ENCODE assay signal across 16 cellular contexts in genomic region chr4:22170353-22170752, GRCh38.
A peak's percentile ranks its signal among the peaks of the same experiment; 100 is the strongest.
DNase-seq lines count a peak whose midpoint lies in the region; ATAC-seq and TF ChIP-seq lines count a peak whose summit lies in the region.
"Had no signal": no experiment of that assay in that cellular context is flagged by ENCODE, and none has a peak within 500 bp of the region (broad histone marks: within the 10 kb centered on the region; RNA-seq: fewer than 3 reads in every experiment).

No MANE protein-coding gene starts in this region.

- TF ChIP-seq CTCF in fibroblast of lung (conservative IDR thresholded peaks at IDR 0.05 in 1 of 2, IDR thresholded peaks at IDR 0.05 in 1 of 2; ENCODE audit: low read depth in 1 of 2, low read length in 2 of 2) = no peak

- peak; percentile 72 for ATAC-seq in SK-N-SH treated with all-trans-retinoic acid at 6 μM for 48 hours
- ATAC-seq in GM18858 (IDR thresholded peaks at IDR 0.05; ENCODE audit: unreplicated experiment) = no peak
- ATAC-seq in HG02763 (IDR thresholded peaks at IDR 0.05; ENCODE audit: unreplicated experiment) = no peak
- ATAC-seq: activated CD8-positive, alpha-beta memory T cell treated with anti-CD3 and anti-CD28 coated beads, Interleukin-2, amount 10 ng/mL, durations not matched to agents 7 days and 5 days; natural killer cell treated with Interleukin-12 subunit alpha and Interleukin-12 subunit beta and Interleukin-15 and Interleukin-18, amount 100 ng/mL, for 72 hours; WTC11 had no signal

- H3K9me3 ChIP-seq in HAP-1 (no peaks in the 10 kb centered on the region), fibroblast of lung (ENCODE audit: control insufficient read depth, insufficient read depth, low read depth, low read length) (no peaks in the 10 kb centered on the region)

- no peaks in the 10 kb centered on the region for H4K20me1 ChIP-seq in fibroblast of lung (ENCODE audit: control insufficient read depth, extremely low read depth, insufficient read depth, low read length)

- DNase-seq in HAP-1 (ENCODE audit: low spot score in 2 of 2) (peak; percentile 4 to 8), fibroblast of lung (ENCODE audit: low read depth in 2 of 2) (peak; percentile 69 to 92), stromal cell of bone marrow (ENCODE audit: low read depth) (peak; percentile 75), HPDE6-E6E7 (ENCODE audit: extremely low spot score) (no peak)
- DNase-seq: activated CD8-positive, alpha-beta memory T cell treated with anti-CD3 and anti-CD28 coated beads, Interleukin-2, amount 10 ng/mL, durations not matched to agents 7 days and 5 days; activated naive CD4-positive, alpha-beta T cell; CD4-positive, alpha-beta memory T cell; NCI-H1436; NCI-H345; SW 1271 had no signal

- no peak overlapping the region for H3K4me2 ChIP-seq in fibroblast of lung (ENCODE audit: extremely low read depth, insufficient read depth, low read length)
- H3K4me2 ChIP-seq: KMS-11 had no signal

- no peaks in the 10 kb centered on the region for H3K79me2 ChIP-seq in fibroblast of lung (ENCODE audit: control insufficient read depth, insufficient read depth, low read length)

- H2AFZ ChIP-seq in fibroblast of lung (ENCODE audit: low read length) = no peak overlapping the region

- H3K4me3 ChIP-seq in HAP-1 = no peak overlapping the region
- no peak overlapping the region for H3K4me3 ChIP-seq in fibroblast of lung (replicated peaks in 1 of 4; ENCODE audit: control extremely low read depth in 1 of 4, insufficient read depth in 1 of 4, low read depth in 3 of 4, low read length in 4 of 4)

- H3K9ac ChIP-seq in fibroblast of lung (ENCODE audit: insufficient read depth, low read length) = no peak overlapping the region
- H3K9ac ChIP-seq: KMS-11 had no signal

- no peaks in the 10 kb centered on the region for H3K4me1 ChIP-seq in HAP-1
- H3K4me1 ChIP-seq in fibroblast of lung (ENCODE audit: control insufficient read depth, extremely low read depth, insufficient read depth, low read length) = no peaks in the 10 kb centered on the region

- H3K27me3 ChIP-seq in HAP-1 (ENCODE audit: low read depth) = no peaks in the 10 kb centered on the region
- no peaks in the 10 kb centered on the region for H3K27me3 ChIP-seq in fibroblast of lung (ENCODE audit: control insufficient read depth, insufficient read depth, low read length)

- H3K27ac ChIP-seq in fibroblast of lung (ENCODE audit: insufficient read depth, low read length) = no peak overlapping the region
- H3K27ac ChIP-seq: KMS-11 had no signal

- in situ Hi-C loops in HAP-1 (cut with MboI; ENCODE audit: low sequenced_read_pairs) = no loop called here

- H3K36me3 ChIP-seq in HAP-1 (replicated peaks) (no peaks in the 10 kb centered on the region), fibroblast of lung (ENCODE audit: control insufficient read depth, insufficient read depth, low read length) (no peaks in the 10 kb centered on the region)

TF ChIP-seq in SK-N-SH treated with all-trans-retinoic acid at 6 μM for 48 hours, 23 proteins besides CTCF, POLR2A, EP300 and RAD21:
- no peak for TF ChIP-seq ZNF8 (CRISPR knock-in tag; IDR thresholded peaks at IDR 0.05)
- no peak for TF ChIP-seq ZFP30 (CRISPR knock-in tag; IDR thresholded peaks at IDR 0.05)
- no peak for TF ChIP-seq ESRRG (CRISPR knock-in tag; IDR thresholded peaks at IDR 0.05)
- TF ChIP-seq RARB (CRISPR knock-in tag; IDR thresholded peaks at IDR 0.05) = no peak
- no peak for TF ChIP-seq BACH2 (CRISPR knock-in tag; IDR thresholded peaks at IDR 0.05; ENCODE audit: borderline replicate concordance)
- TF ChIP-seq, protein P1, sequence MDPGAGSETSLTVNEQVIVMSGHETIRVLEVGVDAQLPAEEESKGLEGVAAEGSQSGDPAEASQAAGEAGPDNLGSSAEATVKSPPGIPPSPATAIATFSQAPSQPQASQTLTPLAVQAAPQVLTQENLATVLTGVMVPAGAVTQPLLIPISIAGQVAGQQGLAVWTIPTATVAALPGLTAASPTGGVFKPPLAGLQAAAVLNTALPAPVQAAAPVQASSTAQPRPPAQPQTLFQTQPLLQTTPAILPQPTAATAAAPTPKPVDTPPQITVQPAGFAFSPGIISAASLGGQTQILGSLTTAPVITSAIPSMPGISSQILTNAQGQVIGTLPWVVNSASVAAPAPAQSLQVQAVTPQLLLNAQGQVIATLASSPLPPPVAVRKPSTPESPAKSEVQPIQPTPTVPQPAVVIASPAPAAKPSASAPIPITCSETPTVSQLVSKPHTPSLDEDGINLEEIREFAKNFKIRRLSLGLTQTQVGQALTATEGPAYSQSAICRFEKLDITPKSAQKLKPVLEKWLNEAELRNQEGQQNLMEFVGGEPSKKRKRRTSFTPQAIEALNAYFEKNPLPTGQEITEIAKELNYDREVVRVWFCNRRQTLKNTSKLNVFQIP (CRISPR knock-in tag; IDR thresholded peaks at IDR 0.05; ENCODE audit: borderline replicate concordance, low read depth) = no peak
- no peak for TF ChIP-seq ZC3H10 (CRISPR knock-in tag; IDR thresholded peaks at IDR 0.05)
- no peak for TF ChIP-seq ARNTL (CRISPR knock-in tag; IDR thresholded peaks at IDR 0.05; ENCODE audit: borderline replicate concordance, low read depth)
- TF ChIP-seq ZFP3 (CRISPR knock-in tag; IDR thresholded peaks at IDR 0.05) = no peak
- TF ChIP-seq, protein P2, sequence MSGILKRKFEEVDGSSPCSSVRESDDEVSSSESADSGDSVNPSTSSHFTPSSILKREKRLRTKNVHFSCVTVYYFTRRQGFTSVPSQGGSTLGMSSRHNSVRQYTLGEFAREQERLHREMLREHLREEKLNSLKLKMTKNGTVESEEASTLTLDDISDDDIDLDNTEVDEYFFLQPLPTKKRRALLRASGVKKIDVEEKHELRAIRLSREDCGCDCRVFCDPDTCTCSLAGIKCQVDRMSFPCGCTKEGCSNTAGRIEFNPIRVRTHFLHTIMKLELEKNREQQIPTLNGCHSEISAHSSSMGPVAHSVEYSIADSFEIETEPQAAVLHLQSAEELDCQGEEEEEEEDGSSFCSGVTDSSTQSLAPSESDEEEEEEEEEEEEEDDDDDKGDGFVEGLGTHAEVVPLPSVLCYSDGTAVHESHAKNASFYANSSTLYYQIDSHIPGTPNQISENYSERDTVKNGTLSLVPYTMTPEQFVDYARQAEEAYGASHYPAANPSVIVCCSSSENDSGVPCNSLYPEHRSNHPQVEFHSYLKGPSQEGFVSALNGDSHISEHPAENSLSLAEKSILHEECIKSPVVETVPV (CRISPR knock-in tag; IDR thresholded peaks at IDR 0.05) = no peak
- no peak for TF ChIP-seq CREB5 (CRISPR knock-in tag; IDR thresholded peaks at IDR 0.05; ENCODE audit: low read depth)
- TF ChIP-seq ZNF565 (CRISPR knock-in tag; conservative IDR thresholded peaks at IDR 0.05; ENCODE audit: low read depth) = no peak
- TF ChIP-seq CSDC2 (CRISPR knock-in tag; IDR thresholded peaks at IDR 0.05) = no peak
